4 cellular contexts compared by ENCODE assay signal in genomic region chr16:17917316-17918019, GRCh38.
"Had no signal": no experiment of that assay in that cellular context is flagged by ENCODE, and none has a peak within 500 bp of the region (broad histone marks: within the 10 kb centered on the region; RNA-seq: fewer than 3 reads in every experiment).

No MANE protein-coding gene starts in this region.

- DNase-seq: H9, HCEC 1CT had no signal

- H3K4me2 ChIP-seq: GM23338 had no signal

- ATAC-seq: GM23338 had no signal

- H3K4me1 Mint-ChIP-seq: GM23338, H9, IgD-negative memory B cell had no signal

- H3K4me3 ChIP-seq: GM23338 had no signal

- H3K36me3 Mint-ChIP-seq: IgD-negative memory B cell had no signal

- H2AFZ ChIP-seq: GM23338 had no signal

- H3K4me3 Mint-ChIP-seq: GM23338, H9, IgD-negative memory B cell had no signal

- H3K27ac Mint-ChIP-seq: GM23338, H9, IgD-negative memory B cell had no signal
